ENCODE assay signal across 8 cellular contexts in genomic region chr1:203267912-203268311, GRCh38. TPM values are rescaled to one million over a fixed set of nuclear protein-coding genes. Genes with fewer than 3 reads are reported as not detected.
A peak's percentile ranks its signal among the peaks of the same experiment; 100 is the strongest.
DNase-seq lines count a peak whose midpoint lies in the region; ATAC-seq and TF ChIP-seq lines count a peak whose summit lies in the region.

No MANE protein-coding gene starts in this region.

- H3K4ac ChIP-seq in mesendoderm (ENCODE audit: low read depth, low read length) = no peak overlapping the region

- H3K79me1 ChIP-seq in mesendoderm (ENCODE audit: low read length) = no peaks in the 10 kb centered on the region

- no peaks in the 10 kb centered on the region for H3K27me3 ChIP-seq in heart right ventricle
- no peaks in the 10 kb centered on the region for H3K27me3 ChIP-seq in breast epithelium
- no peaks in the 10 kb centered on the region for H3K27me3 ChIP-seq in mesendoderm (ENCODE audit: insufficient read depth, low read length, poor library complexity)
- no peaks in the 10 kb centered on the region for H3K27me3 ChIP-seq in uterus

- H3K4me2 ChIP-seq in mesendoderm (ENCODE audit: low read length) = peak overlapping the region; percentile 89

- H3K9ac ChIP-seq in mesendoderm (ENCODE audit: low read length) = peak overlapping the region; percentile 74

- H3K9me3 ChIP-seq in heart right ventricle = no peaks in the 10 kb centered on the region
- H3K9me3 ChIP-seq in breast epithelium = no peaks in the 10 kb centered on the region
- no peaks in the 10 kb centered on the region for H3K9me3 ChIP-seq in uterus

- no peak for DNase-seq in heart right ventricle
- DNase-seq in left cardiac atrium = no peak
- peak in 1 of 2 donors; percentile 16 for DNase-seq in breast epithelium (ENCODE audit: low spot score in 2 of 2)
- no peak for DNase-seq in mesendoderm
- peak in 1 of 2 donors; percentile 18 for DNase-seq in uterus
- DNase-seq in DMS79 treated with DMSO at 0.1 percent for 48 hours (lab: John Stamatoyannopoulos, UW) = no peak

- H4K8ac ChIP-seq in mesendoderm (ENCODE audit: low read depth, low read length) = no peak overlapping the region

- peak overlapping the region; percentile 28 to 92 (median 82) for H3K27ac ChIP-seq in heart right ventricle
- peak overlapping the region; percentile 82 to 85 for H3K27ac ChIP-seq in breast epithelium
- no peak overlapping the region for H3K27ac ChIP-seq in mesendoderm (ENCODE audit: low read depth, low read length)
- peak overlapping the region; percentile 86 to 89 for H3K27ac ChIP-seq in uterus

- no peak overlapping the region for H3K23ac ChIP-seq in mesendoderm (ENCODE audit: low read length)

- no peaks in the 10 kb centered on the region for H3K79me2 ChIP-seq in mesendoderm (ENCODE audit: control insufficient read depth, insufficient read depth, low read length)

- H2BK120ac ChIP-seq in mesendoderm (ENCODE audit: low read depth, low read length) = no peak overlapping the region

- no peaks in the 10 kb centered on the region for H3K36me3 ChIP-seq in heart right ventricle
- H3K36me3 ChIP-seq in breast epithelium = no peaks in the 10 kb centered on the region
- no peaks in the 10 kb centered on the region for H3K36me3 ChIP-seq in mesendoderm (ENCODE audit: control insufficient read depth, insufficient read depth, low read length)
- H3K36me3 ChIP-seq in uterus = no peaks in the 10 kb centered on the region

- no peak overlapping the region for H3K18ac ChIP-seq in mesendoderm (ENCODE audit: low read length)

- H3K56ac ChIP-seq in mesendoderm (ENCODE audit: low read length) = peak overlapping the region; percentile 89

- TF ChIP-seq POLR2A in breast epithelium (IDR thresholded peaks at IDR 0.05) (no peak), uterus (IDR thresholded peaks at IDR 0.05) (no peak)

- TF ChIP-seq CTCF in heart right ventricle (IDR thresholded peaks at IDR 0.05) = no peak
- TF ChIP-seq CTCF in breast epithelium (IDR thresholded peaks at IDR 0.05) = no peak
- no peak for TF ChIP-seq CTCF in uterus (IDR thresholded peaks at IDR 0.05)

- intact Hi-C loops in heart right ventricle (cut with DNase I) (loop anchor here in 8 of 10 donors (1.0 to 10.0 kb wide), 8 partner anchors 71 to 231 kb away; no protein-coding TSS in a partner anchor), left cardiac atrium (cut with DNase I) (loop anchor here in 1 of 2 donors (2.0 kb wide), 1 partner anchor 219 kb away; no protein-coding TSS in a partner anchor), breast epithelium (cut with DNase I; ENCODE audit: low total_unique reads) (no loop called here), uterus (cut with DNase I; ENCODE audit: low total_unique reads) (no loop called here)

- H2BK5ac ChIP-seq in mesendoderm (ENCODE audit: low read length) = no peak overlapping the region

- peaks cover 3 to 30% (median 20%) of the 10 kb centered on the region in 9 donors for H3K4me1 ChIP-seq in heart right ventricle
- H3K4me1 ChIP-seq in breast epithelium = peaks cover 0 to 3% of the 10 kb centered on the region in 2 donors
- no peaks in the 10 kb centered on the region for H3K4me1 ChIP-seq in mesendoderm (ENCODE audit: control insufficient read depth, low read depth, low read length)
- peaks cover 0 to 4% of the 10 kb centered on the region in 2 donors for H3K4me1 ChIP-seq in uterus

- ATAC-seq in heart right ventricle (peak in 2 of 8 donors; percentile 1 to 2), left cardiac atrium (no peak), HG02840 (IDR thresholded peaks at IDR 0.05; ENCODE audit: low FRiP score, unreplicated experiment) (no peak), esophagus mucosa (no peak)

- no peak overlapping the region for H2BK15ac ChIP-seq in mesendoderm (replicated peaks; ENCODE audit: low read depth)

- H3K4me3 ChIP-seq in heart right ventricle (peak overlapping the region in 9 of 10 donors; percentile 37 to 65 (median 59)), breast epithelium (peak overlapping the region; percentile 47 to 67 (median 53)), mesendoderm (ENCODE audit: low read length) (no peak overlapping the region), uterus (peak overlapping the region; percentile 45 to 57)

- H4K5ac ChIP-seq in mesendoderm (ENCODE audit: low read length) = no peak overlapping the region

- no peak overlapping the region for H2AK5ac ChIP-seq in mesendoderm (ENCODE audit: low read length)

- WGBS in heart right ventricle, 2 donors = 43 to 50% methylated on average over 15 of the region's 15 CpGs
- whole genome bisulfite sequencing in mesendoderm (ENCODE audit: extremely low coverage, insufficient coverage, low lambda C conversion rate) = no CpG with 5 or more reads among the region's 15 CpGs

RNA-seq across cellular contexts. Expression of gene BTG2, which starts 37.4 kb away (rescaled TPM):
- total RNA-seq in heart right ventricle (100 to 1,000 TPM in 3 of 10 donors, 10 to 100 TPM in 7; 26.4 to 349 (median 58.9) TPM), left cardiac atrium (100 to 1,000 TPM; 187 to 259 TPM), breast epithelium (100 to 1,000 TPM in 2 of 3 donors, 10 to 100 TPM in 1; 82.7 to 271 (median 102) TPM), uterus (10 to 100 TPM; 14.6 to 95.9 (median 56.5) TPM), esophagus mucosa (22.6 TPM)
- polyA plus RNA-seq in heart right ventricle = 10 to 100 TPM; 28.3 to 49.6 TPM
- polyA plus RNA-seq in mesendoderm (2013, experiment 1 of 2) = 4.1 TPM
- polyA plus RNA-seq in mesendoderm (2013, experiment 2 of 2) = 3.9 TPM

RNA-seq across cellular contexts. Expression of gene CHIT1, which starts 38.4 kb away (rescaled TPM):
- total RNA-seq in heart right ventricle = 1 to 10 TPM in 1 of 10 donors, under 1 TPM in 5, not detected in 4; 0.05 to 1.3 (median 0.28) TPM
- polyA plus RNA-seq in heart right ventricle = not detected
- 1 to 10 TPM in 1 of 2 donors, under 1 TPM in 1; 0.63 to 1.3 TPM for total RNA-seq in left cardiac atrium
- 10 to 100 TPM in 1 of 3 donors, 1 to 10 TPM in 1, not detected in 1; 5.1 to 15.2 TPM for total RNA-seq in breast epithelium
- not detected for polyA plus RNA-seq in mesendoderm (2013, experiment 1 of 2)
- polyA plus RNA-seq in mesendoderm (2013, experiment 2 of 2) = not detected
- total RNA-seq in uterus = under 1 TPM in 2 of 4 donors, not detected in 2; 0.07 to 0.77 TPM
- 0.20 TPM for total RNA-seq in esophagus mucosa

Comparison
In these comparisons a context has a peak if more than half of its experiments do, and no peak if none do; other contexts are left out.
1. intact Hi-C loops: an anchor here in heart right ventricle (1.0 to 10.0 kb wide); none called in breast epithelium and uterus.